Comparison of ENCODE assay signal across 1 cellular context in the genomic region with DNA sequence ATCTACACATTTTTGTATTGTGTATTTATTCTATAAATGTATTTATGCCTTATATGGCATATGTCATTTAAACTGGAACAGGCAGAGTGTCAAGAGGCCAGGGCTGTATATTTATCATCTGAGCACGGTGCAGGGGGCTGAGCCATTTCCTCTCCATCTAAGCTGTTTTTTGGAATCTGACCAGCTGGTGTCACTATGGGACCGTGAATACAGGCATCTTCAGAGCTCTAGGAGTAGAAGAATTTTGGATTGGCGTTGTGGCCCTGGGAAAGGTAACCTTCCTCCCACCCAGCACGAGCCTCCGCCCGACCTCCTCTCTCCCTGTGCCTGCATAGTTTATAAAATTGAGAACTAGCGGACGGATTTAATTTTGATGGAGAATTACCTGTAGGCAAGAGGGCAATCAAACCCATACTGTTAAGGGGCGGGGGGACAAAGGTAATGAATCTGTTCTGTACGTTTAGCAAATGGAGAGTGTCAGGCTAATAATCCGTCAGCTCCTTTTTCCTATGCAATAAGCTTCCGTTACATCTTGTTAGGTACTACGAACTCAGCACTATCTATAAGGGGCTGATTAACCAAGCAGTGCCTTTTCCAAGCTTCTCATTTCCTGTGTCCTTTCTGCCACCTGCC.
A peak's percentile ranks its signal among the peaks of the same experiment; 100 is the strongest.
TF ChIP-seq lines count a peak whose summit lies in the region.

No MANE protein-coding gene starts in this region.

TF ChIP-seq in HepG2, 621 proteins besides CTCF, POLR2A, EP300 and RAD21 (continued from another document):
- TF ChIP-seq, protein P1, sequence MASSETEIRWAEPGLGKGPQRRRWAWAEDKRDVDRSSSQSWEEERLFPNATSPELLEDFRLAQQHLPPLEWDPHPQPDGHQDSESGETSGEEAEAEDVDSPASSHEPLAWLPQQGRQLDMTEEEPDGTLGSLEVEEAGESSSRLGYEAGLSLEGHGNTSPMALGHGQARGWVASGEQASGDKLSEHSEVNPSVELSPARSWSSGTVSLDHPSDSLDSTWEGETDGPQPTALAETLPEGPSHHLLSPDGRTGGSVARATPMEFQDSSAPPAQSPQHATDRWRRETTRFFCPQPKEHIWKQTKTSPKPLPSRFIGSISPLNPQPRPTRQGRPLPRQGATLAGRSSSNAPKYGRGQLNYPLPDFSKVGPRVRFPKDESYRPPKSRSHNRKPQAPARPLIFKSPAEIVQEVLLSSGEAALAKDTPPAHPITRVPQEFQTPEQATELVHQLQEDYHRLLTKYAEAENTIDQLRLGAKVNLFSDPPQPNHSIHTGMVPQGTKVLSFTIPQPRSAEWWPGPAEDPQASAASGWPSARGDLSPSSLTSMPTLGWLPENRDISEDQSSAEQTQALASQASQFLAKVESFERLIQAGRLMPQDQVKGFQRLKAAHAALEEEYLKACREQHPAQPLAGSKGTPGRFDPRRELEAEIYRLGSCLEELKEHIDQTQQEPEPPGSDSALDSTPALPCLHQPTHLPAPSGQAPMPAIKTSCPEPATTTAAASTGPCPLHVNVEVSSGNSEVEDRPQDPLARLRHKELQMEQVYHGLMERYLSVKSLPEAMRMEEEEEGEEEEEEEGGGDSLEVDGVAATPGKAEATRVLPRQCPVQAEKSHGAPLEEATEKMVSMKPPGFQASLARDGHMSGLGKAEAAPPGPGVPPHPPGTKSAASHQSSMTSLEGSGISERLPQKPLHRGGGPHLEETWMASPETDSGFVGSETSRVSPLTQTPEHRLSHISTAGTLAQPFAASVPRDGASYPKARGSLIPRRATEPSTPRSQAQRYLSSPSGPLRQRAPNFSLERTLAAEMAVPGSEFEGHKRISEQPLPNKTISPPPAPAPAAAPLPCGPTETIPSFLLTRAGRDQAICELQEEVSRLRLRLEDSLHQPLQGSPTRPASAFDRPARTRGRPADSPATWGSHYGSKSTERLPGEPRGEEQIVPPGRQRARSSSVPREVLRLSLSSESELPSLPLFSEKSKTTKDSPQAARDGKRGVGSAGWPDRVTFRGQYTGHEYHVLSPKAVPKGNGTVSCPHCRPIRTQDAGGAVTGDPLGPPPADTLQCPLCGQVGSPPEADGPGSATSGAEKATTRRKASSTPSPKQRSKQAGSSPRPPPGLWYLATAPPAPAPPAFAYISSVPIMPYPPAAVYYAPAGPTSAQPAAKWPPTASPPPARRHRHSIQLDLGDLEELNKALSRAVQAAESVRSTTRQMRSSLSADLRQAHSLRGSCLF (CRISPR knock-in tag; IDR thresholded peaks at IDR 0.05; ENCODE audit: borderline replicate concordance) = no peak
- TF ChIP-seq ELF3 (CRISPR knock-in tag; IDR thresholded peaks at IDR 0.05) (0 out of 2 replicates have a peak, but pooled peaks have one; percentile 21), CREM (IDR thresholded peaks at IDR 0.05) (no peak), CREM (CRISPR knock-in tag; IDR thresholded peaks at IDR 0.05) (no peak), EEA1 (CRISPR knock-in tag; IDR thresholded peaks at IDR 0.05; ENCODE audit: borderline replicate concordance) (no peak), SMC3 (IDR thresholded peaks at IDR 0.05; ENCODE audit: low read length) (peak; percentile 91), LCORL (IDR thresholded peaks at IDR 0.05) (no peak), LCORL (CRISPR knock-in tag; IDR thresholded peaks at IDR 0.05) (peak; percentile 52; the same call in 1 of the 2 replicates), STAG1 (CRISPR knock-in tag; IDR thresholded peaks at IDR 0.05) (peak; percentile 93), NAIF1 (CRISPR knock-in tag; IDR thresholded peaks at IDR 0.05; ENCODE audit: borderline replicate concordance) (0 out of 2 replicates have a peak, but pooled peaks have one; percentile 11)
- TF ChIP-seq, protein P2, sequence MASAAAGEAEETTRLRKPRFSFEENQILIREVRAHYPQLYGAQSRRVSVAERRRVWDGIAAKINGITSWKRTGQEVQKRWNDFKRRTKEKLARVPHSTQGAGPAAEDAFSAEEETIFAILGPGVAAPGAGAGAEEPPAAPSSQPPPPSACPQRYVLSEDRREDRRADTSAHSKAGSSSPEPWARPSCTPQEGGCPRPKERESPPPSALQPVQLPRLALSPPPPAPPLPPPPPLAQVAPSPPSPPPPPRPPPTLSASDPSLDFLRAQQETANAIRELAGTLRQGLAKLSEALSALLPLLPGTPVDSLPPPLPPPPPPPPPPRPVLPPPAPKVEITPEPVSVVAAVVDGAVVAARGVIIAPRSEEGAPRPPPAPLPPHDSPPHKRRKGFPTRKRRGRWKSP (CRISPR knock-in tag; IDR thresholded peaks at IDR 0.05) = peak; percentile 33; the same call in 1 of the 2 replicates
- TF ChIP-seq, protein P3, sequence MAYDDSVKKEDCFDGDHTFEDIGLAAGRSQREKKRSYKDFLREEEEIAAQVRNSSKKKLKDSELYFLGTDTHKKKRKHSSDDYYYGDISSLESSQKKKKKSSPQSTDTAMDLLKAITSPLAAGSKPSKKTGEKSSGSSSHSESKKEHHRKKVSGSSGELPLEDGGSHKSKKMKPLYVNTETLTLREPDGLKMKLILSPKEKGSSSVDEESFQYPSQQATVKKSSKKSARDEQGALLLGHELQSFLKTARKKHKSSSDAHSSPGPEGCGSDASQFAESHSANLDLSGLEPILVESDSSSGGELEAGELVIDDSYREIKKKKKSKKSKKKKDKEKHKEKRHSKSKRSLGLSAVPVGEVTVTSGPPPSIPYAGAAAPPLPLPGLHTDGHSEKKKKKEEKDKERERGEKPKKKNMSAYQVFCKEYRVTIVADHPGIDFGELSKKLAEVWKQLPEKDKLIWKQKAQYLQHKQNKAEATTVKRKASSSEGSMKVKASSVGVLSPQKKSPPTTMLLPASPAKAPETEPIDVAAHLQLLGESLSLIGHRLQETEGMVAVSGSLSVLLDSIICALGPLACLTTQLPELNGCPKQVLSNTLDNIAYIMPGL (CRISPR knock-in tag; IDR thresholded peaks at IDR 0.05; ENCODE audit: borderline replicate concordance in 1 of 2, low read depth in 1 of 2) = 0 out of 4 replicates have a peak, but pooled peaks of 1 of the 2 experiments have one; percentile 45
- TF ChIP-seq, protein P4, sequence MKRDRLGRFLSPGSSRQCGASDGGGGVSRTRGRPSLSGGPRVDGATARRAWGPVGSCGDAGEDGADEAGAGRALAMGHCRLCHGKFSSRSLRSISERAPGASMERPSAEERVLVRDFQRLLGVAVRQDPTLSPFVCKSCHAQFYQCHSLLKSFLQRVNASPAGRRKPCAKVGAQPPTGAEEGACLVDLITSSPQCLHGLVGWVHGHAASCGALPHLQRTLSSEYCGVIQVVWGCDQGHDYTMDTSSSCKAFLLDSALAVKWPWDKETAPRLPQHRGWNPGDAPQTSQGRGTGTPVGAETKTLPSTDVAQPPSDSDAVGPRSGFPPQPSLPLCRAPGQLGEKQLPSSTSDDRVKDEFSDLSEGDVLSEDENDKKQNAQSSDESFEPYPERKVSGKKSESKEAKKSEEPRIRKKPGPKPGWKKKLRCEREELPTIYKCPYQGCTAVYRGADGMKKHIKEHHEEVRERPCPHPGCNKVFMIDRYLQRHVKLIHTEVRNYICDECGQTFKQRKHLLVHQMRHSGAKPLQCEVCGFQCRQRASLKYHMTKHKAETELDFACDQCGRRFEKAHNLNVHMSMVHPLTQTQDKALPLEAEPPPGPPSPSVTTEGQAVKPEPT (CRISPR knock-in tag; IDR thresholded peaks at IDR 0.05; ENCODE audit: low read depth) = no peak
- TF ChIP-seq, protein P5, sequence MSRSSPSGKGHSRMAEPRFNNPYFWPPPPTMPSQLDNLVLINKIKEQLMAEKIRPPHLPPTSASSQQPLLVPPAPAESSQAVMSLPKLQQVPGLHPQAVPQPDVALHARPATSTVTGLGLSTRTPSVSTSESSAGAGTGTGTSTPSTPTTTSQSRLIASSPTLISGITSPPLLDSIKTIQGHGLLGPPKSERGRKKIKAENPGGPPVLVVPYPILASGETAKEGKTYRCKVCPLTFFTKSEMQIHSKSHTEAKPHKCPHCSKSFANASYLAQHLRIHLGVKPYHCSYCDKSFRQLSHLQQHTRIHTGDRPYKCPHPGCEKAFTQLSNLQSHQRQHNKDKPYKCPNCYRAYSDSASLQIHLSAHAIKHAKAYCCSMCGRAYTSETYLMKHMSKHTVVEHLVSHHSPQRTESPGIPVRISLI (CRISPR knock-in tag; IDR thresholded peaks at IDR 0.05; ENCODE audit: borderline replicate concordance) = no peak
